In the genomic region with DNA sequence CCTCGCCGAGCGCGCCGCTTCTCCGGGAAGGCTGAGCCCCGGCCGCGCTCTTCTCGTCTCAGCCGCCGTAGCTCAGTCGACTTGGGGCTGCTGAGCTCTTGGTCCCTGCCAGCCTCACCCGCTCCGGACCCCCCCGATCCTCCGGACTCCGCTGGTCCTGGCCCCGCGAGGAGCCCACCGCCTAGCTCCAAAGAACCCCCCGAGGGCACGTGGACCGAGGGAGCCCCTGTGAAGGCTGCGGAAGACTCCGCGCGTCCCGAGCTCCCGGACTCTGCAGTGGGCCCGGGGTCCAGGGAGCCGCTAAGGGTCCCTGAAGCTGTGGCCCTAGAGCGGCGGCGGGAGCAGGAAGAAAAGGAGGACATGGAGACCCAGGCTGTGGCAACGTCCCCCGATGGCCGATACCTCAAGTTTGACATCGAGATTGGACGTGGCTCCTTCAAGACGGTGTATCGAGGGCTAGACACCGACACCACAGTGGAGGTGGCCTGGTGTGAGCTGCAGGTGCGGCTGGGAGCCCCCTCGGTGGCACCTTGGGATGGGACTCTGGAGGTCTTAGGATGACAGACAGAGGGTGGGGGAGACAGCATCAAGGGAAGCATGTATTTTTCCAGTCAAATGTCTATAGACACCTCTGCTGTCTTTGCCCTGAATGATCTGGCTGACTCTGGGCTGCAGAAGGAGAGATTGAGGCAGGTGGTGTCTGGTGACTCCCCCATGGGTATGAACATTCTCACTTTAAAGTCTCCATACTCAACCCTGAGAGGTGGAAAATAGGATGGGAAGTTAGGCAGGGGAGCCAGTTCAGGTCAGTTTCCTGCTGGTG, we compare ENCODE assay signal across 10 cellular contexts. TPM values are rescaled to one million over a fixed set of nuclear protein-coding genes. Genes with fewer than 3 reads are reported as not detected.
DNase-seq lines count a peak whose midpoint lies in the region; ATAC-seq and TF ChIP-seq lines count a peak whose summit lies in the region.
"Had no signal": no experiment of that assay in that cellular context is flagged by ENCODE, and none has a peak within 500 bp of the region (broad histone marks: within the 10 kb centered on the region; RNA-seq: fewer than 3 reads in every experiment).

No MANE protein-coding gene starts in this region.

- H3K27me3 ChIP-seq in WERI-Rb-1 (ENCODE audit: insufficient read depth, low read depth, severe bottlenecking) (peaks cover 9% of the 10 kb centered on the region), prostate gland (replicated peaks; ENCODE audit: insufficient read depth) (no peaks in the 10 kb centered on the region)

- peak; percentile 6 for ATAC-seq in left ventricle myocardium superior

- peak overlapping the region; percentile 59 for H3K27ac ChIP-seq in WERI-Rb-1
- peak overlapping the region; percentile 75 to 77 for H3K27ac ChIP-seq in prostate gland

- intact Hi-C loops in left ventricle myocardium superior (cut with micrococcal nuclease): no loop called here
- intact Hi-C loops in prostate gland (cut with DNase I): no loop called here

- H3K36me3 ChIP-seq in WERI-Rb-1: peaks cover 31% of the 10 kb centered on the region
- H3K36me3 ChIP-seq in prostate gland: peaks cover 0 to 2% of the 10 kb centered on the region in 2 donors

- TF ChIP-seq POLR2A in prostate gland (IDR thresholded peaks at IDR 0.05): no peak

- no peaks in the 10 kb centered on the region for H3K4me1 ChIP-seq in prostate gland (replicated peaks)

- H3K9me3 ChIP-seq in WERI-Rb-1 (ENCODE audit: severe bottlenecking): no peaks in the 10 kb centered on the region
- no peaks in the 10 kb centered on the region for H3K9me3 ChIP-seq in prostate gland

- peak overlapping the region; percentile 59 for H3K4me3 ChIP-seq in WERI-Rb-1 (ENCODE audit: low read depth, low read length)
- H3K4me3 ChIP-seq in prostate gland: peak overlapping the region; percentile 48 to 52
- H3K4me3 ChIP-seq: lung had no signal

- TF ChIP-seq CTCF in WERI-Rb-1 (IDR thresholded peaks at IDR 0.05; ENCODE audit: low read depth, low read length) (no peak), prostate gland (IDR thresholded peaks at IDR 0.05) (no peak)

- peak; percentile 37 for DNase-seq in ELR (ENCODE audit: low read depth)
- DNase-seq in WERI-Rb-1: peak; percentile 47
- no peak for DNase-seq in left ventricle myocardium superior
- no peak for DNase-seq in prostate gland (ENCODE audit: low spot score)
- no peak for DNase-seq in NCI-H748 treated with DMSO at 0.1 percent for 48 hours (lab: John Stamatoyannopoulos, UW)
- no peak for DNase-seq in C1 segment of cervical spinal cord (lab: John Stamatoyannopoulos, UW)
- no peak for DNase-seq in activated CD8-positive, alpha-beta memory T cell treated with anti-CD3 and anti-CD28 coated beads, Interleukin-2, amount 50 U/mL, for 4 hours
- no peak for DNase-seq in stimulated activated CD4-positive, alpha-beta T cell treated with anti-CD3 and anti-CD28 coated beads, Interleukin-12 subunit alpha, Interleukin-12 subunit beta, amount 100 ng/mL, for 4 hours
- DNase-seq: NCI-H2171 treated with DMSO at 0.1 percent for 48 hours had no signal

- WGBS in prostate gland: 5% methylated on average over 34 of the region's 45 CpGs

RNA-seq across cellular contexts. Expression of gene WNK4, which starts 0.6 kb away (rescaled TPM):
- total RNA-seq in left ventricle myocardium superior: not detected
- 10 to 100 TPM; 24.7 to 28.9 TPM for total RNA-seq in prostate gland

RNA-seq across cellular contexts. Expression of gene VPS25, which starts 7.8 kb away (rescaled TPM):
- total RNA-seq in left ventricle myocardium superior (29.6 TPM), prostate gland (10 to 100 TPM; 57.4 to 91.8 TPM)

RNA-seq across cellular contexts. Expression of gene COA3, which starts 17.5 kb away (rescaled TPM):
- 70.4 TPM for total RNA-seq in left ventricle myocardium superior
- 100 to 1,000 TPM in 1 of 2 donors, 10 to 100 TPM in 1; 70.4 to 167 TPM for total RNA-seq in prostate gland

RNA-seq across cellular contexts. Expression of gene CNTD1, which starts 17.6 kb away (rescaled TPM):
- total RNA-seq in left ventricle myocardium superior: 0.10 TPM
- total RNA-seq in prostate gland: 1 to 10 TPM; 1.4 to 7.7 TPM

RNA-seq across cellular contexts. Expression of gene RAMP2, which starts 20.0 kb away (rescaled TPM):
- total RNA-seq in left ventricle myocardium superior (39.3 TPM), prostate gland (10 to 100 TPM; 16.3 TPM)

Comparison
In these comparisons a context has a peak if more than half of its experiments do, and no peak if none do; other contexts are left out.
1. DNase-seq: peak in ELR (single experiment) and WERI-Rb-1 (single experiment); none in left ventricle myocardium superior (single experiment), prostate gland (single experiment), NCI-H748 treated with DMSO at 0.1 percent for 48 hours (single experiment), C1 segment of cervical spinal cord (0 of 14), activated CD8-positive, alpha-beta memory T cell treated with anti-CD3 and anti-CD28 coated beads, Interleukin-2, amount 50 U/mL, for 4 hours (single experiment) and stimulated activated CD4-positive, alpha-beta T cell treated with anti-CD3 and anti-CD28 coated beads, Interleukin-12 subunit alpha, Interleukin-12 subunit beta, amount 100 ng/mL, for 4 hours (single experiment).
2. RNA of gene WNK4, which starts 0.6 kb away (total RNA-seq): 24.7 to 28.9 TPM in prostate gland; not detected in left ventricle myocardium superior (single experiment); every median in the first group is over 10 times any median in the second.